In genomic region chr18:35241523-35241804, GRCh38 we compare ENCODE assay signal across 8 cellular contexts. TPM values are rescaled to one million over a fixed set of nuclear protein-coding genes. Genes with fewer than 3 reads are reported as not detected.
A peak's percentile ranks its signal among the peaks of the same experiment; 100 is the strongest.
DNase-seq lines count a peak whose midpoint lies in the region; ATAC-seq and TF ChIP-seq lines count a peak whose summit lies in the region.

No MANE protein-coding gene starts in this region.

- POLR2A ChIA-PET in activated CD4-positive, alpha-beta T cell treated with anti-CD3 and anti-CD28 coated beads for 36 hours (lab: Charles Lee), result interaction anchor here (1.0 to 1.9 kb wide), 2 partner anchors 25 to 103 kb away, joined by 3 to 5 read pairs; partner anchors contain the start of gene ZNF24
- POLR2A ChIA-PET in activated CD4-positive, alpha-beta memory T cell treated with anti-CD3 and anti-CD28 coated beads, Interleukin-2, amount 10 ng/mL, durations not matched to agents 7 days and 5 days (lab: Charles Lee), result interaction anchor here (0.6 to 2.7 kb wide), 11 partner anchors 25 to 887 kb away, joined by 3 to 45 read pairs (median 4); partner anchors contain the start of genes MAPRE2, RMP24, RPRD1A and SLC39A6

- no peak for DNase-seq in activated CD4-positive, alpha-beta T cell treated with anti-CD3 and anti-CD28 coated beads for 36 hours
- no peak for DNase-seq in activated CD4-positive, alpha-beta T cell treated with anti-CD3 and anti-CD28 coated beads for 1 hour
- DNase-seq in activated CD4-positive, alpha-beta memory T cell treated with anti-CD3 and anti-CD28 coated beads, Interleukin-2, amount 10 ng/mL, durations not matched to agents 7 days and 5 days, result no peak
- DNase-seq in suprapubic skin (ENCODE audit: low spot score in 2 of 2) (no peak), globus pallidus (ENCODE audit: low spot score) (no peak)

- no peak for ATAC-seq in activated CD4-positive, alpha-beta T cell treated with anti-CD3 and anti-CD28 coated beads for 36 hours
- ATAC-seq in GM18873 (IDR thresholded peaks at IDR 0.05; ENCODE audit: low FRiP score, unreplicated experiment) (no peak), HG02852 (IDR thresholded peaks at IDR 0.05; ENCODE audit: unreplicated experiment) (no peak)

- H3K4me1 Mint-ChIP-seq in activated CD4-positive, alpha-beta T cell treated with anti-CD3 and anti-CD28 coated beads for 36 hours, result peaks cover 31% of the 10 kb centered on the region
- peaks cover 10% of the 10 kb centered on the region for H3K4me1 Mint-ChIP-seq in activated CD4-positive, alpha-beta memory T cell treated with anti-CD3 and anti-CD28 coated beads, Interleukin-2, amount 10 ng/mL, durations not matched to agents 7 days and 5 days

- peak overlapping the region; percentile 97 for H3K27ac Mint-ChIP-seq in activated CD4-positive, alpha-beta T cell treated with anti-CD3 and anti-CD28 coated beads for 36 hours
- H3K27ac Mint-ChIP-seq in activated CD4-positive, alpha-beta memory T cell treated with anti-CD3 and anti-CD28 coated beads, Interleukin-2, amount 10 ng/mL, durations not matched to agents 7 days and 5 days, result peak overlapping the region; percentile 95

- peak overlapping the region; percentile 96 for H3K27ac ChIP-seq in suprapubic skin

- peak overlapping the region; percentile 76 for H3K4me3 ChIP-seq in iPS-18c (ENCODE audit: insufficient read depth, low read depth, low read length)
- H3K4me3 ChIP-seq in suprapubic skin, result peak overlapping the region; percentile 82

- H3K4me3 Mint-ChIP-seq in activated CD4-positive, alpha-beta T cell treated with anti-CD3 and anti-CD28 coated beads for 36 hours, result peak overlapping the region; percentile 97
- peak overlapping the region; percentile 92 for H3K4me3 Mint-ChIP-seq in activated CD4-positive, alpha-beta memory T cell treated with anti-CD3 and anti-CD28 coated beads, Interleukin-2, amount 10 ng/mL, durations not matched to agents 7 days and 5 days

- no peak for TF ChIP-seq EP300 in suprapubic skin (IDR thresholded peaks at IDR 0.05)

- peaks cover 41% of the 10 kb centered on the region for H3K36me3 Mint-ChIP-seq in activated CD4-positive, alpha-beta T cell treated with anti-CD3 and anti-CD28 coated beads for 36 hours (ENCODE audit: low read depth)
- peaks cover 46% of the 10 kb centered on the region for H3K36me3 Mint-ChIP-seq in activated CD4-positive, alpha-beta memory T cell treated with anti-CD3 and anti-CD28 coated beads, Interleukin-2, amount 10 ng/mL, durations not matched to agents 7 days and 5 days (ENCODE audit: low read depth)

- no peak for TF ChIP-seq CTCF in suprapubic skin (IDR thresholded peaks at IDR 0.05)

- peaks cover 15% of the 10 kb centered on the region for H3K4me1 ChIP-seq in suprapubic skin

- no peaks in the 10 kb centered on the region for H3K9me3 ChIP-seq in iPS-18c (ENCODE audit: control insufficient read depth, insufficient read depth, low read length)
- H3K9me3 ChIP-seq in suprapubic skin, result no peaks in the 10 kb centered on the region

- CTCF ChIA-PET in activated CD4-positive, alpha-beta T cell treated with anti-CD3 and anti-CD28 coated beads for 36 hours (lab: Charles Lee), result interaction anchor here (2.0 kb wide), 1 partner anchor 10 kb away, joined by 13 read pairs; no protein-coding TSS in a partner anchor
- CTCF ChIA-PET in activated CD4-positive, alpha-beta memory T cell treated with anti-CD3 and anti-CD28 coated beads, Interleukin-2, amount 10 ng/mL, durations not matched to agents 7 days and 5 days (lab: Charles Lee), result interaction anchor here (1.9 to 2.0 kb wide), 2 partner anchors 10 to 11 kb away, joined by 9 read pairs; no protein-coding TSS in a partner anchor

- peaks cover 40% of the 10 kb centered on the region for H3K36me3 ChIP-seq in suprapubic skin

- WGBS in suprapubic skin, result 0% methylated on average over 3 of the region's 3 CpGs

- peaks cover 22% of the 10 kb centered on the region for H3K9me3 Mint-ChIP-seq in activated CD4-positive, alpha-beta T cell treated with anti-CD3 and anti-CD28 coated beads for 36 hours (ENCODE audit: low read depth)
- peaks cover 33% of the 10 kb centered on the region for H3K9me3 Mint-ChIP-seq in activated CD4-positive, alpha-beta memory T cell treated with anti-CD3 and anti-CD28 coated beads, Interleukin-2, amount 10 ng/mL, durations not matched to agents 7 days and 5 days

- intact Hi-C loops in activated CD4-positive, alpha-beta T cell treated with anti-CD3 and anti-CD28 coated beads for 36 hours (cut with DNase I, micrococcal nuclease), result loop anchor here (1.0 to 10.0 kb wide), 14 partner anchors 25 to 733 kb away; partner anchors contain the start of genes RMP24 (in 2 of the 2), ZNF24 (in 2 of the 2), ZSCAN30 (in 2 of the 2) and GALNT1 (in 1 of the 2)

- H3K27me3 ChIP-seq in suprapubic skin, result no peaks in the 10 kb centered on the region

- TF ChIP-seq POLR2A in suprapubic skin (IDR thresholded peaks at IDR 0.05), result no peak

- H3K27me3 Mint-ChIP-seq in activated CD4-positive, alpha-beta T cell treated with anti-CD3 and anti-CD28 coated beads for 36 hours, result no peaks in the 10 kb centered on the region
- H3K27me3 Mint-ChIP-seq in activated CD4-positive, alpha-beta memory T cell treated with anti-CD3 and anti-CD28 coated beads, Interleukin-2, amount 10 ng/mL, durations not matched to agents 7 days and 5 days, result no peaks in the 10 kb centered on the region

RNA-seq across cellular contexts. Expression of gene ZNF397, which starts 0.6 kb away (rescaled TPM):
- total RNA-seq in activated CD4-positive, alpha-beta T cell treated with anti-CD3 and anti-CD28 coated beads for 36 hours, result 10 to 100 TPM; 21.3 to 21.9 TPM
- total RNA-seq in activated CD4-positive, alpha-beta memory T cell treated with anti-CD3 and anti-CD28 coated beads, Interleukin-2, amount 10 ng/mL, durations not matched to agents 7 days and 5 days, result 10 to 100 TPM; 14.4 to 16.1 TPM
- total RNA-seq in suprapubic skin, result 10 to 100 TPM; 13.2 to 41.0 (median 17.3) TPM

RNA-seq across cellular contexts. Expression of gene ZSCAN30, which starts 48.6 kb away (rescaled TPM):
- 10 to 100 TPM; 24.2 to 25.4 TPM for total RNA-seq in activated CD4-positive, alpha-beta T cell treated with anti-CD3 and anti-CD28 coated beads for 36 hours
- 10 to 100 TPM; 14.6 to 19.2 TPM for total RNA-seq in activated CD4-positive, alpha-beta memory T cell treated with anti-CD3 and anti-CD28 coated beads, Interleukin-2, amount 10 ng/mL, durations not matched to agents 7 days and 5 days
- total RNA-seq in suprapubic skin, result 10 to 100 TPM in 2 of 4 donors, 1 to 10 TPM in 2; 9.6 to 25.2 (median 10.7) TPM
